ENCODE assay signal across 1 cellular context in genomic region chr3:129026728-129027543, GRCh38.
TF ChIP-seq lines count a peak whose summit lies in the region.

No MANE protein-coding gene starts in this region.

TF ChIP-seq in K562, 482 proteins besides CTCF, POLR2A, EP300 and RAD21 (continued from another document and continues in another):
- TF ChIP-seq, protein P1, sequence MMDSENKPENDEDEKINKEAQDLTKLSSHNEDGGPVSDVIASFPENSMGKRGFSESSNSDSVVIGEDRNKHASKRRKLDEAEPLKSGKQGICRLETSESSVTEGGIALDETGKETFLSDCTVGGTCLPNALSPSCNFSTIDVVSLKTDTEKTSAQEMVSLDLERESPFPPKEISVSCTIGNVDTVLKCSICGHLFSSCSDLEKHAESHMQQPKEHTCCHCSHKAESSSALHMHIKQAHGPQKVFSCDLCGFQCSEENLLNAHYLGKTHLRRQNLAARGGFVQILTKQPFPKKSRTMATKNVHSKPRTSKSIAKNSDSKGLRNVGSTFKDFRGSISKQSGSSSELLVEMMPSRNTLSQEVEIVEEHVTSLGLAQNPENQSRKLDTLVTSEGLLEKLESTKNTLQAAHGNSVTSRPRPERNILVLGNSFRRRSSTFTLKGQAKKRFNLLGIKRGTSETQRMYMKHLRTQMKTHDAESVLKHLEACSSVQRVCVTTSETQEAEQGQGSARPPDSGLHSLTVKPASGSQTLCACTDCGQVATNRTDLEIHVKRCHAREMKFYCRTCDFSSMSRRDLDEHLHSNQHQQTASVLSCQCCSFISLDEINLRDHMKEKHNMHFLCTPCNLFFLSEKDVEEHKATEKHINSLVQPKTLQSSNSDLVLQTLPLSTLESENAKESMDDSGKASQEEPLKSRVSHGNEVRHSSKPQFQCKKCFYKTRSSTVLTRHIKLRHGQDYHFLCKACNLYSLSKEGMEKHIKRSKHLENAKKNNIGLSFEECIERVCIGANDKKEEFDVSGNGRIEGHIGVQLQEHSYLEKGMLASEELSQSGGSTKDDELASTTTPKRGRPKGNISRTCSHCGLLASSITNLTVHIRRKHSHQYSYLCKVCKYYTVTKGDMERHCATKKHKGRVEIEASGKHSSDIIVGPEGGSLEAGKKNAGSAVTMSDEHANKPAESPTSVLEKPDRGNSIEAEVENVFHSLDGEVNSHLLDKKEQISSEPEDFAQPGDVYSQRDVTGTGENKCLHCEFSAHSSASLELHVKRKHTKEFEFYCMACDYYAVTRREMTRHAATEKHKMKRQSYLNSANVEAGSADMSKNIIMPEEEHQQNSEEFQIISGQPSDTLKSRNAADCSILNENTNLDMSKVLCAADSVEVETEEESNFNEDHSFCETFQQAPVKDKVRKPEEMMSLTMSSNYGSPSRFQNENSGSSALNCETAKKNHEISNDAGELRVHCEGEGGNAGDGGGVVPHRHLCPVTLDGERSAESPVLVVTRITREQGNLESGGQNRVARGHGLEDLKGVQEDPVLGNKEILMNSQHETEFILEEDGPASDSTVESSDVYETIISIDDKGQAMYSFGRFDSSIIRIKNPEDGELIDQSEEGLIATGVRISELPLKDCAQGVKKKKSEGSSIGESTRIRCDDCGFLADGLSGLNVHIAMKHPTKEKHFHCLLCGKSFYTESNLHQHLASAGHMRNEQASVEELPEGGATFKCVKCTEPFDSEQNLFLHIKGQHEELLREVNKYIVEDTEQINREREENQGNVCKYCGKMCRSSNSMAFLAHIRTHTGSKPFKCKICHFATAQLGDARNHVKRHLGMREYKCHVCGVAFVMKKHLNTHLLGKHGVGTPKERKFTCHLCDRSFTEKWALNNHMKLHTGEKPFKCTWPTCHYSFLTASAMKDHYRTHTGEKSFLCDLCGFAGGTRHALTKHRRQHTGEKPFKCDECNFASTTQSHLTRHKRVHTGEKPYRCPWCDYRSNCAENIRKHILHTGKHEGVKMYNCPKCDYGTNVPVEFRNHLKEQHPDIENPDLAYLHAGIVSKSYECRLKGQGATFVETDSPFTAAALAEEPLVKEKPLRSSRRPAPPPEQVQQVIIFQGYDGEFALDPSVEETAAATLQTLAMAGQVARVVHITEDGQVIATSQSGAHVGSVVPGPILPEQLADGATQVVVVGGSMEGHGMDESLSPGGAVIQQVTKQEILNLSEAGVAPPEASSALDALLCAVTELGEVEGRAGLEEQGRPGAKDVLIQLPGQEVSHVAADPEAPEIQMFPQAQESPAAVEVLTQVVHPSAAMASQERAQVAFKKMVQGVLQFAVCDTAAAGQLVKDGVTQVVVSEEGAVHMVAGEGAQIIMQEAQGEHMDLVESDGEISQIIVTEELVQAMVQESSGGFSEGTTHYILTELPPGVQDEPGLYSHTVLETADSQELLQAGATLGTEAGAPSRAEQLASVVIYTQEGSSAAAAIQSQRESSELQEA (IDR thresholded peaks at IDR 0.05; ENCODE audit: low read depth): no peak
- TF ChIP-seq SMAD4 (CRISPR knock-in tag; conservative IDR thresholded peaks at IDR 0.05) (peak; percentile 60; the same call in 1 of the 2 replicates), GABPB1 (CRISPR knock-in tag; IDR thresholded peaks at IDR 0.05) (peak; percentile 87), SUPT5H (IDR thresholded peaks at IDR 0.05) (0 out of 2 replicates have a peak, but pooled peaks have one; percentile 52), YBX1 (IDR thresholded peaks at IDR 0.05) (no peak), HNRNPUL1 (IDR thresholded peaks at IDR 0.05; ENCODE audit: low read length) (no peak), KDM2B (CRISPR knock-in tag; IDR thresholded peaks at IDR 0.05) (peak; percentile 57; the same call in 1 of the 2 replicates), MTA3 (IDR thresholded peaks at IDR 0.05; ENCODE audit: borderline replicate concordance) (peak; percentile 80; the same call in 1 of the 2 replicates), ZNF77 (CRISPR knock-in tag; IDR thresholded peaks at IDR 0.05) (no peak), FOSL1 (tag; conservative IDR thresholded peaks at IDR 0.05) (no peak), TAL1 (IDR thresholded peaks at IDR 0.05) (no peak), TFAM (CRISPR knock-in tag; conservative IDR thresholded peaks at IDR 0.05) (no peak), ATF1 (CRISPR knock-in tag; IDR thresholded peaks at IDR 0.05) (no peak), ATF1 (tag; IDR thresholded peaks at IDR 0.05) (peak; percentile 79), NR2C2 (CRISPR knock-in tag; IDR thresholded peaks at IDR 0.05) (no peak), NR2C2 (tag; IDR thresholded peaks at IDR 0.05) (no peak), ESRRA (IDR thresholded peaks at IDR 0.05; ENCODE audit: borderline replicate concordance, low read depth) (0 out of 2 replicates have a peak, but pooled peaks have one; percentile 31), FOXJ2 (tag; IDR thresholded peaks at IDR 0.05) (no peak), MNT (conservative IDR thresholded peaks at IDR 0.05) (peak in 1 of 2 experiments; percentile 60; a peak in 2 of 4 replicates), HIVEP1 (CRISPR knock-in tag; IDR thresholded peaks at IDR 0.05) (no peak), STAG1 (CRISPR knock-in tag; IDR thresholded peaks at IDR 0.05; ENCODE audit: borderline replicate concordance) (no peak), DACH1 (IDR thresholded peaks at IDR 0.05; ENCODE audit: partially characterized antibody) (no peak), ZNF282 (CRISPR knock-in tag; IDR thresholded peaks at IDR 0.05) (no peak), TEAD4 (IDR thresholded peaks at IDR 0.05; ENCODE audit: low read length) (peak; percentile 21; the same call in 1 of the 2 replicates), TEAD4 (CRISPR knock-in tag; IDR thresholded peaks at IDR 0.05; ENCODE audit: borderline replicate concordance) (no peak)
- TF ChIP-seq, protein P2, sequence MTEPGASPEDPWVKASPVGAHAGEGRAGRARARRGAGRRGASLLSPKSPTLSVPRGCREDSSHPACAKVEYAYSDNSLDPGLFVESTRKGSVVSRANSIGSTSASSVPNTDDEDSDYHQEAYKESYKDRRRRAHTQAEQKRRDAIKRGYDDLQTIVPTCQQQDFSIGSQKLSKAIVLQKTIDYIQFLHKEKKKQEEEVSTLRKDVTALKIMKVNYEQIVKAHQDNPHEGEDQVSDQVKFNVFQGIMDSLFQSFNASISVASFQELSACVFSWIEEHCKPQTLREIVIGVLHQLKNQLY (CRISPR knock-in tag; conservative IDR thresholded peaks at IDR 0.05): no peak
- TF ChIP-seq, protein P3, sequence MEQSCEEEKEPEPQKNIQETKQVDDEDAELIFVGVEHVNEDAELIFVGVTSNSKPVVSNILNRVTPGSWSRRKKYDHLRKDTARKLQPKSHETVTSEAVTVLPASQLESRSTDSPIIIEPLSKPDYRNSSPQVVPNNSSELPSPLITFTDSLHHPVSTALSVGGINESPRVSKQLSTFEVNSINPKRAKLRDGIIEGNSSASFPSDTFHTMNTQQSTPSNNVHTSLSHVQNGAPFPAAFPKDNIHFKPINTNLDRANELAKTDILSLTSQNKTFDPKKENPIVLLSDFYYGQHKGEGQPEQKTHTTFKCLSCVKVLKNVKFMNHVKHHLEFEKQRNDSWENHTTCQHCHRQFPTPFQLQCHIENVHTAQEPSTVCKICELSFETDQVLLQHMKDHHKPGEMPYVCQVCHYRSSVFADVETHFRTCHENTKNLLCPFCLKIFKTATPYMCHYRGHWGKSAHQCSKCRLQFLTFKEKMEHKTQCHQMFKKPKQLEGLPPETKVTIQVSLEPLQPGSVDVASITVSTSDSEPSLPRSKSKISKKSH (CRISPR knock-in tag; IDR thresholded peaks at IDR 0.05): no peak
- TF ChIP-seq, protein P4, sequence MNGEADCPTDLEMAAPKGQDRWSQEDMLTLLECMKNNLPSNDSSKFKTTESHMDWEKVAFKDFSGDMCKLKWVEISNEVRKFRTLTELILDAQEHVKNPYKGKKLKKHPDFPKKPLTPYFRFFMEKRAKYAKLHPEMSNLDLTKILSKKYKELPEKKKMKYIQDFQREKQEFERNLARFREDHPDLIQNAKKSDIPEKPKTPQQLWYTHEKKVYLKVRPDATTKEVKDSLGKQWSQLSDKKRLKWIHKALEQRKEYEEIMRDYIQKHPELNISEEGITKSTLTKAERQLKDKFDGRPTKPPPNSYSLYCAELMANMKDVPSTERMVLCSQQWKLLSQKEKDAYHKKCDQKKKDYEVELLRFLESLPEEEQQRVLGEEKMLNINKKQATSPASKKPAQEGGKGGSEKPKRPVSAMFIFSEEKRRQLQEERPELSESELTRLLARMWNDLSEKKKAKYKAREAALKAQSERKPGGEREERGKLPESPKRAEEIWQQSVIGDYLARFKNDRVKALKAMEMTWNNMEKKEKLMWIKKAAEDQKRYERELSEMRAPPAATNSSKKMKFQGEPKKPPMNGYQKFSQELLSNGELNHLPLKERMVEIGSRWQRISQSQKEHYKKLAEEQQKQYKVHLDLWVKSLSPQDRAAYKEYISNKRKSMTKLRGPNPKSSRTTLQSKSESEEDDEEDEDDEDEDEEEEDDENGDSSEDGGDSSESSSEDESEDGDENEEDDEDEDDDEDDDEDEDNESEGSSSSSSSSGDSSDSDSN (IDR thresholded peaks at IDR 0.05; ENCODE audit: borderline replicate concordance in 1 of 2, low read depth in 2 of 2, low read length in 2 of 2): 0 out of 4 replicates have a peak, but pooled peaks of 1 of the 2 experiments have one; percentile 60
- TF ChIP-seq, protein P5, sequence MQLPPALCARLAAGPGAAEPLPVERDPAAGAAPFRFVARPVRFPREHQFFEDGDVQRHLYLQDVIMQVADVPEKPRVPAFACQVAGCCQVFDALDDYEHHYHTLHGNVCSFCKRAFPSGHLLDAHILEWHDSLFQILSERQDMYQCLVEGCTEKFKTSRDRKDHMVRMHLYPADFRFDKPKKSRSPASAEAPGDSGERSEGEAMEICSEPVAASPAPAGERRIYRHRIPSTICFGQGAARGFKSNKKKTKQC (CRISPR knock-in tag; IDR thresholded peaks at IDR 0.05): 0 out of 2 replicates have a peak, but pooled peaks have one; percentile 11
- TF ChIP-seq, protein P6, sequence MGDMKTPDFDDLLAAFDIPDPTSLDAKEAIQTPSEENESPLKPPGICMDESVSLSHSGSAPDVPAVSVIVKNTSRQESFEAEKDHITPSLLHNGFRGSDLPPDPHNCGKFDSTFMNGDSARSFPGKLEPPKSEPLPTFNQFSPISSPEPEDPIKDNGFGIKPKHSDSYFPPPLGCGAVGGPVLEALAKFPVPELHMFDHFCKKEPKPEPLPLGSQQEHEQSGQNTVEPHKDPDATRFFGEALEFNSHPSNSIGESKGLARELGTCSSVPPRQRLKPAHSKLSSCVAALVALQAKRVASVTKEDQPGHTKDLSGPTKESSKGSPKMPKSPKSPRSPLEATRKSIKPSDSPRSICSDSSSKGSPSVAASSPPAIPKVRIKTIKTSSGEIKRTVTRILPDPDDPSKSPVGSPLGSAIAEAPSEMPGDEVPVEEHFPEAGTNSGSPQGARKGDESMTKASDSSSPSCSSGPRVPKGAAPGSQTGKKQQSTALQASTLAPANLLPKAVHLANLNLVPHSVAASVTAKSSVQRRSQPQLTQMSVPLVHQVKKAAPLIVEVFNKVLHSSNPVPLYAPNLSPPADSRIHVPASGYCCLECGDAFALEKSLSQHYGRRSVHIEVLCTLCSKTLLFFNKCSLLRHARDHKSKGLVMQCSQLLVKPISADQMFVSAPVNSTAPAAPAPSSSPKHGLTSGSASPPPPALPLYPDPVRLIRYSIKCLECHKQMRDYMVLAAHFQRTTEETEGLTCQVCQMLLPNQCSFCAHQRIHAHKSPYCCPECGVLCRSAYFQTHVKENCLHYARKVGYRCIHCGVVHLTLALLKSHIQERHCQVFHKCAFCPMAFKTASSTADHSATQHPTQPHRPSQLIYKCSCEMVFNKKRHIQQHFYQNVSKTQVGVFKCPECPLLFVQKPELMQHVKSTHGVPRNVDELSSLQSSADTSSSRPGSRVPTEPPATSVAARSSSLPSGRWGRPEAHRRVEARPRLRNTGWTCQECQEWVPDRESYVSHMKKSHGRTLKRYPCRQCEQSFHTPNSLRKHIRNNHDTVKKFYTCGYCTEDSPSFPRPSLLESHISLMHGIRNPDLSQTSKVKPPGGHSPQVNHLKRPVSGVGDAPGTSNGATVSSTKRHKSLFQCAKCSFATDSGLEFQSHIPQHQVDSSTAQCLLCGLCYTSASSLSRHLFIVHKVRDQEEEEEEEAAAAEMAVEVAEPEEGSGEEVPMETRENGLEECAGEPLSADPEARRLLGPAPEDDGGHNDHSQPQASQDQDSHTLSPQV (IDR thresholded peaks at IDR 0.05): peak; percentile 79; the same call in 1 of the 2 replicates
